ENCODE assay signal across 30 cellular contexts in genomic region chr13:113637262-113638160, GRCh38. TPM values are rescaled to one million over a fixed set of nuclear protein-coding genes. Genes with fewer than 3 reads are reported as not detected.
DNase-seq lines count a peak whose midpoint lies in the region; ATAC-seq and TF ChIP-seq lines count a peak whose summit lies in the region.
"Had no signal": no experiment of that assay in that cellular context is flagged by ENCODE, and none has a peak within 500 bp of the region (broad histone marks: within the 10 kb centered on the region; RNA-seq: fewer than 3 reads in every experiment).

No MANE protein-coding gene starts in this region.

- 94 to 95% methylated on average over 17 to 30 of the region's 30 CpGs for WGBS in endodermal cell (ENCODE audit: insufficient coverage in 1 of 2, insufficient read length in 1 of 2), 2 experiments

- peaks cover 6% of the 10 kb centered on the region for H4K20me1 ChIP-seq in osteoblast (ENCODE audit: insufficient read depth, low read length)

- no peak overlapping the region for H3K9ac ChIP-seq in endodermal cell (ENCODE audit: extremely low read depth, low read length, poor library complexity, severe bottlenecking)
- H3K9ac ChIP-seq: neural progenitor cell had no signal

- no peaks in the 10 kb centered on the region for H3K9me3 Mint-ChIP-seq in activated T-cell treated with anti-CD3 and anti-CD28 coated beads, Interleukin-2, amount 50 U/mL, for 72 hours
- peaks cover 23% of the 10 kb centered on the region for H3K9me3 Mint-ChIP-seq in endodermal cell
- H3K9me3 Mint-ChIP-seq: activated CD4-positive, alpha-beta T cell treated with anti-CD3 and anti-CD28 coated beads, Interleukin-2, amount 10 ng/mL, durations not matched to agents 7 days and 5 days; activated naive CD4-positive, alpha-beta T cell treated with anti-CD3 and anti-CD28 coated beads, Interleukin-2, amount 50 U/mL, for 72 hours; CD8-positive, alpha-beta T cell; HFFc6 had no signal

- DNase-seq in activated T-cell treated with anti-CD3 and anti-CD28 coated beads, Interleukin-2, amount 50 U/mL, for 1 hour = peak; percentile 6
- no peak for DNase-seq in activated T-cell treated with anti-CD3 and anti-CD28 coated beads, Interleukin-2, amount 50 U/mL, for 72 hours
- DNase-seq in endodermal cell = peak; percentile 35
- DNase-seq in osteoblast (ENCODE audit: insufficient read length, low spot score, missing footprints) = peak; percentile 65
- no peak for DNase-seq in NCI-H524 (lab: John Stamatoyannopoulos, UW)
- no peak for DNase-seq in HCEC 1CT
- no peak for DNase-seq in NCI-H82 (lab: John Stamatoyannopoulos, UW)
- DNase-seq: 8988T; activated CD4-positive, alpha-beta T cell treated with anti-CD3 and anti-CD28 coated beads, Interleukin-2, amount 10 ng/mL, durations not matched to agents 7 days and 5 days; central memory CD4-positive, alpha-beta T cell; DMS 273 treated with DMSO at 0.1 percent for 48 hours; EL; HFFc6; lower lobe of right lung; NCI-H1436; NCI-H2107; NCI-H446; stimulated activated naive CD4-positive, alpha-beta T cell treated with Interleukin-2 at 50 U/mL for 16 hours; T-helper 17 cell had no signal

- H2AFZ ChIP-seq in osteoblast (ENCODE audit: low read length) = no peak overlapping the region
- H2AFZ ChIP-seq: neural progenitor cell had no signal

- H3K27me3 ChIP-seq in endodermal cell (ENCODE audit: control insufficient read depth, insufficient read depth, low read length, poor library complexity, severe bottlenecking) (no peaks in the 10 kb centered on the region), osteoblast (ENCODE audit: insufficient read depth, low read length) (no peaks in the 10 kb centered on the region)
- H3K27me3 ChIP-seq: neural progenitor cell had no signal

- no peak for TF ChIP-seq CTCF in C4-2B (conservative IDR thresholded peaks at IDR 0.05)
- TF ChIP-seq CTCF in endodermal cell (conservative IDR thresholded peaks at IDR 0.05) = no peak
- no peak for TF ChIP-seq CTCF in osteoblast (IDR thresholded peaks at IDR 0.05; ENCODE audit: extremely low read depth, low read depth, low read length)

- no peak overlapping the region for H3K4me2 ChIP-seq in osteoblast (ENCODE audit: insufficient read depth, low read length)
- H3K4me2 ChIP-seq: neural progenitor cell had no signal

- no peak for ATAC-seq in activated T-cell treated with anti-CD3 and anti-CD28 coated beads, Interleukin-2, amount 50 U/mL, for 72 hours (replicated peaks in 1 of 2)
- ATAC-seq: activated naive CD4-positive, alpha-beta T cell treated with anti-CD3 and anti-CD28 coated beads, Interleukin-2, amount 50 U/mL, for 72 hours; CD8-positive, alpha-beta T cell; GM12878; lower lobe of right lung; SK-N-SH treated with all-trans-retinoic acid at 6 μM for 48 hours; T-helper 17 cell had no signal

- no peak overlapping the region for H3K4me3 ChIP-seq in endodermal cell (ENCODE audit: low read length)
- no peak overlapping the region for H3K4me3 ChIP-seq in osteoblast (ENCODE audit: insufficient read depth, low read length)
- H3K4me3 ChIP-seq: GM12878, lower lobe of right lung, neural progenitor cell had no signal

- no peaks in the 10 kb centered on the region for H3K27me3 Mint-ChIP-seq in activated T-cell treated with anti-CD3 and anti-CD28 coated beads, Interleukin-2, amount 50 U/mL, for 72 hours (ENCODE audit: low read depth)
- no peaks in the 10 kb centered on the region for H3K27me3 Mint-ChIP-seq in endodermal cell (ENCODE audit: insufficient read depth)
- H3K27me3 Mint-ChIP-seq: activated CD4-positive, alpha-beta T cell treated with anti-CD3 and anti-CD28 coated beads, Interleukin-2, amount 10 ng/mL, durations not matched to agents 7 days and 5 days; T-helper 17 cell had no signal

- H3K4me1 ChIP-seq in endodermal cell (ENCODE audit: control insufficient read depth, insufficient read depth, low read length) = no peaks in the 10 kb centered on the region
- no peaks in the 10 kb centered on the region for H3K4me1 ChIP-seq in osteoblast (ENCODE audit: insufficient read depth, low read length)
- H3K4me1 ChIP-seq: lower lobe of right lung, neural progenitor cell had no signal

- H3K36me3 ChIP-seq in endodermal cell (ENCODE audit: control insufficient read depth, insufficient read depth, low read length) (peaks cover 92% of the 10 kb centered on the region), osteoblast (ENCODE audit: insufficient read depth, low read length) (peaks cover 79% of the 10 kb centered on the region)

- H3K9me3 ChIP-seq in endodermal cell (ENCODE audit: control insufficient read depth, low read length) = peaks cover 33% of the 10 kb centered on the region
- no peaks in the 10 kb centered on the region for H3K9me3 ChIP-seq in osteoblast (ENCODE audit: low read depth, low read length)
- H3K9me3 ChIP-seq: lower lobe of right lung had no signal

- H3K27ac Mint-ChIP-seq in activated T-cell treated with anti-CD3 and anti-CD28 coated beads, Interleukin-2, amount 50 U/mL, for 72 hours = no peak overlapping the region
- no peak overlapping the region for H3K27ac Mint-ChIP-seq in endodermal cell
- H3K27ac Mint-ChIP-seq: activated CD4-positive, alpha-beta T cell treated with anti-CD3 and anti-CD28 coated beads, Interleukin-2, amount 10 ng/mL, durations not matched to agents 7 days and 5 days; HFFc6; neural progenitor cell; T-helper 17 cell had no signal

- H3K4me1 Mint-ChIP-seq in activated T-cell treated with anti-CD3 and anti-CD28 coated beads, Interleukin-2, amount 50 U/mL, for 72 hours (ENCODE audit: low read depth) = peaks cover 8% of the 10 kb centered on the region
- H3K4me1 Mint-ChIP-seq in endodermal cell = no peaks in the 10 kb centered on the region
- H3K4me1 Mint-ChIP-seq: neural progenitor cell, T-helper 17 cell had no signal

- H3K27ac ChIP-seq in C4-2B (peak overlapping the region; percentile 40; the same call in 1 of the 2 replicates), endodermal cell (ENCODE audit: low read depth, low read length) (no peak overlapping the region), osteoblast (ENCODE audit: low read depth, low read length) (no peak overlapping the region)
- H3K27ac ChIP-seq: lower lobe of right lung, neural progenitor cell, RWPE1 had no signal

- H3K79me2 ChIP-seq in osteoblast (ENCODE audit: insufficient read depth, low read length) = no peaks in the 10 kb centered on the region

- H3K4me3 Mint-ChIP-seq in activated T-cell treated with anti-CD3 and anti-CD28 coated beads, Interleukin-2, amount 50 U/mL, for 72 hours = no peak overlapping the region
- H3K4me3 Mint-ChIP-seq in endodermal cell = no peak overlapping the region
- H3K4me3 Mint-ChIP-seq: activated CD4-positive, alpha-beta T cell treated with anti-CD3 and anti-CD28 coated beads, Interleukin-2, amount 10 ng/mL, durations not matched to agents 7 days and 5 days; CD8-positive, alpha-beta T cell; HFFc6; neural progenitor cell; T-helper 17 cell had no signal

- peaks cover 14 to 42% of the 10 kb centered on the region in 2 donors for H3K36me3 Mint-ChIP-seq in activated T-cell treated with anti-CD3 and anti-CD28 coated beads, Interleukin-2, amount 50 U/mL, for 72 hours (ENCODE audit: insufficient read depth in 2 of 2)
- peaks cover 88% of the 10 kb centered on the region for H3K36me3 Mint-ChIP-seq in endodermal cell (ENCODE audit: low read depth)

RNA-seq across cellular contexts. Expression of gene ATP4B, which starts 20.5 kb away (rescaled TPM):
- total RNA-seq in activated T-cell treated with anti-CD3 and anti-CD28 coated beads, Interleukin-2, amount 50 U/mL, for 72 hours = not detected
- total RNA-seq in endodermal cell (not detected), osteoblast (not detected in 2 replicates)
- polyA plus RNA-seq in endodermal cell (2013, experiment 1 of 2) = not detected
- not detected for polyA plus RNA-seq in endodermal cell (2013, experiment 2 of 2)
- total RNA-seq: activated CD4-positive, alpha-beta T cell treated with anti-CD3 and anti-CD28 coated beads, Interleukin-2, amount 10 ng/mL, durations not matched to agents 7 days and 5 days; activated naive CD4-positive, alpha-beta T cell treated with anti-CD3 and anti-CD28 coated beads, Interleukin-2, amount 50 U/mL, for 72 hours; astrocyte; CD8-positive, alpha-beta T cell; dermis microvascular lymphatic vessel endothelial cell; GM12878; HFFc6; lower lobe of right lung; mucosa of gallbladder; T-helper 17 cell; temporal lobe had no signal

RNA-seq across cellular contexts. Expression of gene GRK1, which starts 29.5 kb away (rescaled TPM):
- under 1 TPM in 1 of 2 donors, not detected in 1; 0.22 TPM for total RNA-seq in activated T-cell treated with anti-CD3 and anti-CD28 coated beads, Interleukin-2, amount 50 U/mL, for 72 hours
- 1 to 10 TPM; 1.7 to 2.5 TPM for total RNA-seq in endodermal cell
- polyA plus RNA-seq in endodermal cell (2013, experiment 1 of 2) = 0.25 TPM
- polyA plus RNA-seq in endodermal cell (2013, experiment 2 of 2) = 0.17 TPM
- total RNA-seq in osteoblast = not detected in 2 replicates
- total RNA-seq: astrocyte; CD8-positive, alpha-beta T cell; dermis microvascular lymphatic vessel endothelial cell; HFFc6; lower lobe of right lung; mucosa of gallbladder had no signal

RNA-seq across cellular contexts. Expression of gene TFDP1, which starts 53.0 kb away (rescaled TPM):
- 10 to 100 TPM; 87.5 to 99.2 TPM for total RNA-seq in activated T-cell treated with anti-CD3 and anti-CD28 coated beads, Interleukin-2, amount 50 U/mL, for 72 hours
- total RNA-seq in endodermal cell (10 to 100 TPM; 74.8 to 76.1 TPM), osteoblast (48.6 and 56.8 TPM in 2 replicates)
- 84.3 TPM for polyA plus RNA-seq in endodermal cell (2013, experiment 1 of 2)
- 82.9 TPM for polyA plus RNA-seq in endodermal cell (2013, experiment 2 of 2)

Comparison
In these comparisons a context has a peak if more than half of its experiments do, and no peak if none do; other contexts are left out.
1. DNase-seq: peak in activated T-cell treated with anti-CD3 and anti-CD28 coated beads, Interleukin-2, amount 50 U/mL, for 1 hour (single experiment), endodermal cell (single experiment) and osteoblast (single experiment); none in activated T-cell treated with anti-CD3 and anti-CD28 coated beads, Interleukin-2, amount 50 U/mL, for 72 hours (0 of 2), NCI-H524 (0 of 2), HCEC 1CT (single experiment) and NCI-H82 (single experiment).